Comparison of ENCODE assay signal across 9 cellular contexts in the genomic region with DNA sequence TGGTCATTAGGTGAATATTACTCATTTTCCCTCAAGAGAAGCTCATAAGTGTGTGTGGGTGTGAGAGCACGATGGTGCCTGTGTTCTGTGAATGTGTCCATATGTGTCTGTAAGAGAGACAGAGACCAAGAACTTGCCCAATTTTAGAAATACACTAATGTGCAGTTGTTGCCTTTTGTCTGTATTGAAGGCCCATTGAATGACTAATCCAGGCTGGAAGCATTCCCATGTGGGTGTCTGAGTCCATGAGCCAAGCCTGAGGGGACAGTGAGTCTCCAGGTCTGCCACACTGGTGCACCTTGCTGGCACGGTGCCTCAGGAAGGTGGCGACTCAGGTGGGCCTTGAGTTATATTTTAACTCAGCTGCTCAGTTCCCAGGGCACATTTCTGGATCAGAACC. TPM values are rescaled to one million over a fixed set of nuclear protein-coding genes. Genes with fewer than 3 reads are reported as not detected.
DNase-seq lines count a peak whose midpoint lies in the region; ATAC-seq, FAIRE-seq and TF ChIP-seq lines count a peak whose summit lies in the region.
"Had no signal": no experiment of that assay in that cellular context is flagged by ENCODE, and none has a peak within 500 bp of the region (broad histone marks: within the 10 kb centered on the region; RNA-seq: fewer than 3 reads in every experiment).

No MANE protein-coding gene starts in this region.

- no peak for FAIRE-seq in RCC 7860 (lab: Jason Lieb, UNC)

- H3K27me3 Mint-ChIP-seq in activated naive CD4-positive, alpha-beta T cell treated with anti-CD3 and anti-CD28 coated beads for 36 hours (ENCODE audit: low read depth): no peaks in the 10 kb centered on the region
- H3K27me3 Mint-ChIP-seq in activated naive CD4-positive, alpha-beta T cell treated with anti-CD3 and anti-CD28 coated beads, Interleukin-2, amount 10 ng/mL, durations not matched to agents 7 days and 5 days: no peaks in the 10 kb centered on the region
- H3K27me3 Mint-ChIP-seq in stimulated activated naive CD8-positive, alpha-beta T cell treated with anti-CD3 and anti-CD28 coated beads, Interleukin-15, amount 100 ng/mL, for 72 hours: no peaks in the 10 kb centered on the region

- intact Hi-C loops in activated naive CD4-positive, alpha-beta T cell treated with anti-CD3 and anti-CD28 coated beads for 36 hours (cut with micrococcal nuclease): loop anchor here (1.0 to 10.0 kb wide), 4 partner anchors 23 to 322 kb away; no protein-coding TSS in a partner anchor
- intact Hi-C loops in dorsolateral prefrontal cortex (cut with DNase I): no loop called here

- in situ Hi-C loops in HAP-1 (cut with MboI; ENCODE audit: low sequenced_read_pairs): no loop called here

- H3K79me2 ChIP-seq in KMS-11 (ENCODE audit: insufficient read depth, low read depth): no peaks in the 10 kb centered on the region

- no peaks in the 10 kb centered on the region for H3K9me3 Mint-ChIP-seq in activated naive CD4-positive, alpha-beta T cell treated with anti-CD3 and anti-CD28 coated beads for 36 hours
- H3K9me3 Mint-ChIP-seq in activated naive CD4-positive, alpha-beta T cell treated with anti-CD3 and anti-CD28 coated beads, Interleukin-2, amount 10 ng/mL, durations not matched to agents 7 days and 5 days: no peaks in the 10 kb centered on the region
- H3K9me3 Mint-ChIP-seq in stimulated activated naive CD8-positive, alpha-beta T cell treated with anti-CD3 and anti-CD28 coated beads, Interleukin-15, amount 100 ng/mL, for 72 hours: no peaks in the 10 kb centered on the region

- H3K4me2 ChIP-seq in KMS-11: peak overlapping the region; percentile 18; the same call in 1 of the 2 replicates

- no peak overlapping the region for H3K4me3 Mint-ChIP-seq in activated naive CD4-positive, alpha-beta T cell treated with anti-CD3 and anti-CD28 coated beads for 36 hours
- H3K4me3 Mint-ChIP-seq in activated naive CD4-positive, alpha-beta T cell treated with anti-CD3 and anti-CD28 coated beads, Interleukin-2, amount 10 ng/mL, durations not matched to agents 7 days and 5 days: no peak overlapping the region
- H3K4me3 Mint-ChIP-seq in stimulated activated naive CD8-positive, alpha-beta T cell treated with anti-CD3 and anti-CD28 coated beads, Interleukin-15, amount 100 ng/mL, for 72 hours: peak overlapping the region; percentile 1 to 17

- H3K36me3 ChIP-seq in KMS-11 (ENCODE audit: insufficient read depth) (no peaks in the 10 kb centered on the region; the same call in 1 of the 2 replicates), HAP-1 (replicated peaks) (peaks cover 17% of the 10 kb centered on the region)

- H3K4me1 ChIP-seq in KMS-11 (ENCODE audit: low read depth, poor library complexity, severe bottlenecking) (peaks cover 44% of the 10 kb centered on the region), HAP-1 (no peaks in the 10 kb centered on the region)

- no peak for DNase-seq in activated naive CD4-positive, alpha-beta T cell treated with anti-CD3 and anti-CD28 coated beads for 36 hours
- DNase-seq in activated naive CD4-positive, alpha-beta T cell treated with anti-CD3 and anti-CD28 coated beads, Interleukin-2, amount 10 ng/mL, durations not matched to agents 7 days and 5 days: no peak
- DNase-seq in dorsolateral prefrontal cortex: peak in 2 of 10 donors; percentile 24 to 58
- DNase-seq in stimulated activated naive CD8-positive, alpha-beta T cell treated with anti-CD3 and anti-CD28 coated beads, Interleukin-15, amount 100 ng/mL, for 72 hours: no peak
- DNase-seq in RCC 7860 (ENCODE audit: low spot score): no peak
- DNase-seq in NCI-H146 treated with DMSO at 0.1 percent for 48 hours (lab: John Stamatoyannopoulos, UW; ENCODE audit: unreplicated experiment): no peak
- DNase-seq in HAP-1 (ENCODE audit: low spot score in 2 of 2): no peak
- DNase-seq: psoas muscle had no signal

- no peak for ATAC-seq in stimulated activated naive CD8-positive, alpha-beta T cell treated with anti-CD3 and anti-CD28 coated beads, Interleukin-15, amount 100 ng/mL, for 72 hours

- H3K27ac Mint-ChIP-seq in activated naive CD4-positive, alpha-beta T cell treated with anti-CD3 and anti-CD28 coated beads for 36 hours: peak overlapping the region; percentile 56
- H3K27ac Mint-ChIP-seq in activated naive CD4-positive, alpha-beta T cell treated with anti-CD3 and anti-CD28 coated beads, Interleukin-2, amount 10 ng/mL, durations not matched to agents 7 days and 5 days: no peak overlapping the region
- H3K27ac Mint-ChIP-seq in stimulated activated naive CD8-positive, alpha-beta T cell treated with anti-CD3 and anti-CD28 coated beads, Interleukin-15, amount 100 ng/mL, for 72 hours: peak overlapping the region in 1 of 2 donors; percentile 37

- H4K20me1 ChIP-seq in KMS-11 (ENCODE audit: insufficient read depth): no peaks in the 10 kb centered on the region

- peak overlapping the region; percentile 35 for H3K27ac ChIP-seq in KMS-11
- peak overlapping the region in 49 of 59 donors; percentile 8 to 82 (median 57) for H3K27ac ChIP-seq in dorsolateral prefrontal cortex
- H3K27ac ChIP-seq: psoas muscle had no signal

- no peak overlapping the region for H3K9ac ChIP-seq in KMS-11

- CTCF ChIA-PET in activated naive CD4-positive, alpha-beta T cell treated with anti-CD3 and anti-CD28 coated beads for 36 hours (lab: Charles Lee): no interaction called here
- CTCF ChIA-PET in activated naive CD4-positive, alpha-beta T cell treated with anti-CD3 and anti-CD28 coated beads, Interleukin-2, amount 10 ng/mL, durations not matched to agents 7 days and 5 days (lab: Charles Lee): no interaction called here

- peaks cover 33% of the 10 kb centered on the region for H3K36me3 Mint-ChIP-seq in activated naive CD4-positive, alpha-beta T cell treated with anti-CD3 and anti-CD28 coated beads for 36 hours (ENCODE audit: low read depth)
- H3K36me3 Mint-ChIP-seq in activated naive CD4-positive, alpha-beta T cell treated with anti-CD3 and anti-CD28 coated beads, Interleukin-2, amount 10 ng/mL, durations not matched to agents 7 days and 5 days: peaks cover 14% of the 10 kb centered on the region

- TF ChIP-seq CTCF in KMS-11 (conservative IDR thresholded peaks at IDR 0.05; ENCODE audit: low read depth, low read length) (no peak), dorsolateral prefrontal cortex (IDR thresholded peaks at IDR 0.05 in 54 of 56, conservative IDR thresholded peaks at IDR 0.05 in 2 of 56; ENCODE audit: low read depth in 1 of 56, partially characterized antibody in 56 of 56) (no peak)

- H2AFZ ChIP-seq in KMS-11 (ENCODE audit: low read depth): no peak overlapping the region

- peaks cover 37% of the 10 kb centered on the region for H3K4me1 Mint-ChIP-seq in activated naive CD4-positive, alpha-beta T cell treated with anti-CD3 and anti-CD28 coated beads for 36 hours (ENCODE audit: low read depth)
- H3K4me1 Mint-ChIP-seq in activated naive CD4-positive, alpha-beta T cell treated with anti-CD3 and anti-CD28 coated beads, Interleukin-2, amount 10 ng/mL, durations not matched to agents 7 days and 5 days: peaks cover 9% of the 10 kb centered on the region
- H3K4me1 Mint-ChIP-seq in stimulated activated naive CD8-positive, alpha-beta T cell treated with anti-CD3 and anti-CD28 coated beads, Interleukin-15, amount 100 ng/mL, for 72 hours: peaks cover 42% of the 10 kb centered on the region

- H3K4me3 ChIP-seq in KMS-11 (IDR thresholded peaks at IDR 0.05; ENCODE audit: insufficient read depth, low read depth, low read length) (no peak overlapping the region), dorsolateral prefrontal cortex (no peak overlapping the region), HAP-1 (no peak overlapping the region)
- H3K4me3 ChIP-seq: psoas muscle had no signal

- no peaks in the 10 kb centered on the region for H3K9me3 ChIP-seq in HAP-1
- H3K9me3 ChIP-seq: psoas muscle had no signal

- H3K27me3 ChIP-seq in KMS-11 (ENCODE audit: insufficient read depth, low read depth) (no peaks in the 10 kb centered on the region), dorsolateral prefrontal cortex (no peaks in the 10 kb centered on the region), HAP-1 (ENCODE audit: low read depth) (no peaks in the 10 kb centered on the region)

RNA-seq across cellular contexts. Expression of a gene that starts 25.5 kb away (rescaled TPM):
- total RNA-seq in activated naive CD4-positive, alpha-beta T cell treated with anti-CD3 and anti-CD28 coated beads for 36 hours: 100 to 1,000 TPM; 155 to 162 TPM
- total RNA-seq in dorsolateral prefrontal cortex: 10 to 100 TPM; 50.9 to 97.5 (median 69.8) TPM

RNA-seq across cellular contexts. Expression of a gene that starts 55.2 kb away (rescaled TPM):
- 10 to 100 TPM; 27.4 to 27.6 TPM for total RNA-seq in activated naive CD4-positive, alpha-beta T cell treated with anti-CD3 and anti-CD28 coated beads for 36 hours
- 10 to 100 TPM; 27.3 to 89.7 (median 65.4) TPM for total RNA-seq in dorsolateral prefrontal cortex

Comparison
In these comparisons a context has a peak if more than half of its experiments do, and no peak if none do; other contexts are left out.
1. H3K4me3 Mint-ChIP-seq: peak in stimulated activated naive CD8-positive, alpha-beta T cell treated with anti-CD3 and anti-CD28 coated beads, Interleukin-15, amount 100 ng/mL, for 72 hours (2 of 2); none in activated naive CD4-positive, alpha-beta T cell treated with anti-CD3 and anti-CD28 coated beads for 36 hours (single experiment) and activated naive CD4-positive, alpha-beta T cell treated with anti-CD3 and anti-CD28 coated beads, Interleukin-2, amount 10 ng/mL, durations not matched to agents 7 days and 5 days (single experiment).